15 cellular contexts compared by ENCODE assay signal in genomic region chr5:172167893-172168292, GRCh38. TPM values are rescaled to one million over a fixed set of nuclear protein-coding genes. Genes with fewer than 3 reads are reported as not detected.
A peak's percentile ranks its signal among the peaks of the same experiment; 100 is the strongest.
DNase-seq lines count a peak whose midpoint lies in the region; ATAC-seq and TF ChIP-seq lines count a peak whose summit lies in the region.
"Had no signal": no experiment of that assay in that cellular context is flagged by ENCODE, and none has a peak within 500 bp of the region (broad histone marks: within the 10 kb centered on the region; RNA-seq: fewer than 3 reads in every experiment).

No MANE protein-coding gene starts in this region.

- H3K36me3 ChIP-seq in H7 (replicated peaks; ENCODE audit: control insufficient read depth, insufficient read depth, low read length): no peaks in the 10 kb centered on the region
- no peaks in the 10 kb centered on the region for H3K36me3 ChIP-seq in iPS-15b (ENCODE audit: control insufficient read depth, insufficient read depth, low read length)
- no peaks in the 10 kb centered on the region for H3K36me3 ChIP-seq in rectal smooth muscle tissue (ENCODE audit: control insufficient read depth, insufficient read depth, low read length)
- H3K36me3 ChIP-seq in spleen: peaks cover 0 to 75% (median 5%) of the 10 kb centered on the region in 6 donors
- H3K36me3 ChIP-seq: adrenal gland had no signal

- H3K4me3 ChIP-seq in H7 (ENCODE audit: insufficient read depth, low read depth, low read length): no peak overlapping the region
- H3K4me3 ChIP-seq in iPS-15b (ENCODE audit: low read depth, low read length): no peak overlapping the region
- H3K4me3 ChIP-seq in rectal smooth muscle tissue (ENCODE audit: low read length): no peak overlapping the region
- H3K4me3 ChIP-seq in spleen: no peak overlapping the region
- H3K4me3 ChIP-seq: adrenal gland had no signal

- no peak overlapping the region for H3K4me3 Mint-ChIP-seq in activated naive CD8-positive, alpha-beta T cell
- H3K4me3 Mint-ChIP-seq: mesothelial cell of epicardium had no signal

- peaks cover 73% of the 10 kb centered on the region for H3K4me1 Mint-ChIP-seq in activated naive CD8-positive, alpha-beta T cell (ENCODE audit: low read depth)

- no peaks in the 10 kb centered on the region for H3K27me3 ChIP-seq in H7 (ENCODE audit: control insufficient read depth, insufficient read depth, low read length)
- H3K27me3 ChIP-seq in iPS-15b (ENCODE audit: control insufficient read depth, insufficient read depth, low read length): no peaks in the 10 kb centered on the region
- H3K27me3 ChIP-seq in rectal smooth muscle tissue (ENCODE audit: control insufficient read depth, insufficient read depth, low read length): no peaks in the 10 kb centered on the region
- no peaks in the 10 kb centered on the region for H3K27me3 ChIP-seq in spleen (replicated peaks in 1 of 7)
- H3K27me3 ChIP-seq: adrenal gland had no signal

- in situ Hi-C loops in ACHN (cut with HindIII; ENCODE audit: low pct_ligation_motif_present, low pct_unique_long_range_greater_than_20kb, low sequenced_read_pairs): no loop called here

- ATAC-seq in HG03135 (IDR thresholded peaks at IDR 0.05; ENCODE audit: unreplicated experiment): no peak

- peaks cover 2% of the 10 kb centered on the region for H3K4me1 ChIP-seq in iPS-15b (ENCODE audit: control insufficient read depth, insufficient read depth, low read length)
- peaks cover 13% of the 10 kb centered on the region for H3K4me1 ChIP-seq in rectal smooth muscle tissue (ENCODE audit: control insufficient read depth, insufficient read depth, low read length)
- peaks cover 18 to 100% (median 86%) of the 10 kb centered on the region in 6 donors for H3K4me1 ChIP-seq in spleen

- H3K36me3 Mint-ChIP-seq in activated naive CD8-positive, alpha-beta T cell: peaks cover 5% of the 10 kb centered on the region
- H3K36me3 Mint-ChIP-seq: mesothelial cell of epicardium had no signal

- TF ChIP-seq CTCF in spleen (IDR thresholded peaks at IDR 0.05 in 8 of 11, conservative IDR thresholded peaks at IDR 0.05 in 3 of 11): no peak

- peak overlapping the region; percentile 98 for H3K27ac Mint-ChIP-seq in activated naive CD8-positive, alpha-beta T cell
- H3K27ac Mint-ChIP-seq: mesothelial cell of epicardium had no signal

- DNase-seq in H7 (peak; percentile 70), spleen (no peak), ACHN (no peak)
- DNase-seq: adrenal gland, COR-L47, NCI-H2081 treated with DMSO at 0.1 percent for 48 hours, retina had no signal

- TF ChIP-seq POLR2A in spleen (IDR thresholded peaks at IDR 0.05): no peak

- peak overlapping the region; percentile 48 for H3K27ac ChIP-seq in rectal smooth muscle tissue (ENCODE audit: low read depth, low read length)
- H3K27ac ChIP-seq in spleen: peak overlapping the region in 3 of 8 donors; percentile 0 to 60 (median 43)
- H3K27ac ChIP-seq: adrenal gland, VCaP had no signal

- WGBS in spleen, 5 donors: 90 to 96% (median 93%) methylated on average over 7 of the region's 7 CpGs

- H3K9me3 ChIP-seq in iPS-15b (ENCODE audit: control insufficient read depth, insufficient read depth, low read length) (no peaks in the 10 kb centered on the region), spleen (no peaks in the 10 kb centered on the region)
- H3K9me3 ChIP-seq: adrenal gland had no signal

- intact Hi-C loops in spleen (cut with DNase I; ENCODE audit: low total_unique reads): no loop called here

- H3K9ac ChIP-seq in iPS-15b (ENCODE audit: low read depth, low read length): peak overlapping the region; percentile 16
- H3K9ac ChIP-seq in rectal smooth muscle tissue (ENCODE audit: low read length): no peak overlapping the region

- no peaks in the 10 kb centered on the region for H3K27me3 Mint-ChIP-seq in activated naive CD8-positive, alpha-beta T cell

- H3K9me3 Mint-ChIP-seq in activated naive CD8-positive, alpha-beta T cell (ENCODE audit: low read depth): no peaks in the 10 kb centered on the region
- H3K9me3 Mint-ChIP-seq: mesothelial cell of epicardium had no signal

RNA-seq across cellular contexts. Expression of gene STK10, which starts 20.1 kb away (rescaled TPM):
- total RNA-seq in H7 (2014; rRNA removed; shearing (Covaris generic)): 7.4 and 10.2 TPM in 2 replicates
- 100 to 1,000 TPM; 112 to 290 (median 182) TPM for total RNA-seq in spleen
- polyA plus RNA-seq in spleen: 10 to 100 TPM; 34.0 to 60.0 (median 55.2) TPM

RNA-seq across cellular contexts. Expression of gene EFCAB9, which starts 26.1 kb away (rescaled TPM):
- not detected in 2 replicates for total RNA-seq in H7 (2014; rRNA removed; shearing (Covaris generic))
- total RNA-seq in spleen: not detected
- not detected for polyA plus RNA-seq in spleen
- total RNA-seq: adrenal gland, H4, mesothelial cell of epicardium, SK-MEL-5 had no signal
- polyA plus RNA-seq: adrenal gland had no signal

Comparison
In these comparisons a context has a peak if more than half of its experiments do, and no peak if none do; other contexts are left out.
1. RNA of gene STK10, which starts 20.1 kb away (total RNA-seq): 112 to 290 TPM in spleen; 7.4 to 10.2 TPM in H7; every median in the first group is over 10 times any median in the second.